Comparison of ENCODE assay signal across 8 cellular contexts in genomic region chr2:171921970-171922229, GRCh38. TPM values are rescaled to one million over a fixed set of nuclear protein-coding genes. Genes with fewer than 3 reads are reported as not detected.
DNase-seq lines count a peak whose midpoint lies in the region; TF ChIP-seq lines count a peak whose summit lies in the region.

No MANE protein-coding gene starts in this region.

- H3K27me3 ChIP-seq in CD8-positive, alpha-beta memory T cell (ENCODE audit: insufficient read depth, low read length, poor library complexity, severe bottlenecking): no peaks in the 10 kb centered on the region
- no peaks in the 10 kb centered on the region for H3K27me3 ChIP-seq in Loucy (ENCODE audit: insufficient read depth, low read length, poor library complexity, severe bottlenecking)
- H3K27me3 ChIP-seq in effector memory CD4-positive, alpha-beta T cell (replicated peaks; ENCODE audit: control insufficient read depth, insufficient read depth, low read length, poor library complexity, severe bottlenecking): no peaks in the 10 kb centered on the region
- H3K27me3 ChIP-seq in osteoblast (ENCODE audit: insufficient read depth, low read length): no peaks in the 10 kb centered on the region

- DNase-seq in CD8-positive, alpha-beta memory T cell: no peak
- no peak for DNase-seq in effector memory CD4-positive, alpha-beta T cell
- DNase-seq in osteoblast (ENCODE audit: insufficient read length, low spot score, missing footprints): no peak
- no peak for DNase-seq in activated CD4-positive, CD25-positive, alpha-beta regulatory T cell treated with anti-CD3 and anti-CD28 coated beads, Interleukin-2, amount 50 U/mL, for 72 hours
- DNase-seq in OCI-M1 (lab: John Stamatoyannopoulos, UW): no peak
- no peak for DNase-seq in GF-D8 (lab: John Stamatoyannopoulos, UW)
- no peak for DNase-seq in NK-92 (lab: John Stamatoyannopoulos, UW; ENCODE audit: unreplicated experiment)

- H3K4me2 ChIP-seq in Loucy (ENCODE audit: low read depth, low read length, poor library complexity, severe bottlenecking): peak overlapping the region; percentile 88
- peak overlapping the region; percentile 87 for H3K4me2 ChIP-seq in osteoblast (ENCODE audit: insufficient read depth, low read length)

- no peaks in the 10 kb centered on the region for H3K9me2 ChIP-seq in Loucy (replicated peaks; ENCODE audit: low read depth, low read length)

- no peaks in the 10 kb centered on the region for H3K9me3 Mint-ChIP-seq in CD8-positive, alpha-beta memory T cell

- peak overlapping the region; percentile 95 to 100 (median 100) for H3K27ac Mint-ChIP-seq in CD8-positive, alpha-beta memory T cell

- no peaks in the 10 kb centered on the region for H3K36me3 ChIP-seq in CD8-positive, alpha-beta memory T cell (ENCODE audit: insufficient read depth, low read length)
- H3K36me3 ChIP-seq in Loucy (ENCODE audit: insufficient read depth, low read length) (peaks cover 2% of the 10 kb centered on the region; the same call in 1 of the 2 replicates), osteoblast (ENCODE audit: insufficient read depth, low read length) (peaks cover 5% of the 10 kb centered on the region)
- peaks cover under 1% of the 10 kb centered on the region for H3K36me3 ChIP-seq in effector memory CD4-positive, alpha-beta T cell (ENCODE audit: control insufficient read depth, insufficient read depth, low read length)

- H3K4me3 ChIP-seq in CD8-positive, alpha-beta memory T cell (ENCODE audit: low read length): peak overlapping the region; percentile 87
- H3K4me3 ChIP-seq in Loucy (ENCODE audit: low read length, poor library complexity, severe bottlenecking) (peak overlapping the region; percentile 81), osteoblast (ENCODE audit: insufficient read depth, low read length) (peak overlapping the region; percentile 81)
- H3K4me3 ChIP-seq in effector memory CD4-positive, alpha-beta T cell (ENCODE audit: insufficient read depth, low read depth, low read length, poor library complexity, severe bottlenecking): peak overlapping the region; percentile 95

- H3K9me3 ChIP-seq in CD8-positive, alpha-beta memory T cell (ENCODE audit: low read length): no peaks in the 10 kb centered on the region
- H3K9me3 ChIP-seq in Loucy (ENCODE audit: insufficient read depth, low read depth, low read length) (no peaks in the 10 kb centered on the region), osteoblast (ENCODE audit: low read depth, low read length) (no peaks in the 10 kb centered on the region)
- no peaks in the 10 kb centered on the region for H3K9me3 ChIP-seq in effector memory CD4-positive, alpha-beta T cell (ENCODE audit: control insufficient read depth, low read length)

- H3K4me3 Mint-ChIP-seq in CD8-positive, alpha-beta memory T cell: peak overlapping the region; percentile 89 to 99 (median 95)

- peaks cover 22% of the 10 kb centered on the region for H4K20me1 ChIP-seq in Loucy (ENCODE audit: insufficient read depth, low read length, poor library complexity, severe bottlenecking)
- no peaks in the 10 kb centered on the region for H4K20me1 ChIP-seq in osteoblast (ENCODE audit: insufficient read depth, low read length)

- peaks cover 0 to 20% (median 5%) of the 10 kb centered on the region in 3 donors for H3K36me3 Mint-ChIP-seq in CD8-positive, alpha-beta memory T cell

- peak overlapping the region; percentile 84 for H3K9ac ChIP-seq in Loucy (ENCODE audit: low read depth, low read length, poor library complexity, severe bottlenecking)

- peak overlapping the region; percentile 97 for H2AFZ ChIP-seq in Loucy (ENCODE audit: low read length)
- H2AFZ ChIP-seq in osteoblast (ENCODE audit: low read length): peak overlapping the region; percentile 97

- POLR2A ChIA-PET in CD8-positive, alpha-beta memory T cell (lab: Charles Lee): interaction anchor here (1.7 kb wide), 1 partner anchor 28 kb away, joined by 13 read pairs; the partner anchor contains the start of gene SLC25A12

- CTCF ChIA-PET in CD8-positive, alpha-beta memory T cell (lab: Charles Lee): interaction anchor here (1.1 to 1.7 kb wide), 2 partner anchors 35 to 540 kb away, joined by 3 to 7 read pairs; no protein-coding TSS in a partner anchor

- TF ChIP-seq CTCF in Loucy (conservative IDR thresholded peaks at IDR 0.05; ENCODE audit: low read length): no peak
- no peak for TF ChIP-seq CTCF in osteoblast (IDR thresholded peaks at IDR 0.05; ENCODE audit: extremely low read depth, low read depth, low read length)

- H3K4me1 ChIP-seq in CD8-positive, alpha-beta memory T cell (ENCODE audit: insufficient read depth, low read length): peaks cover 30% of the 10 kb centered on the region
- H3K4me1 ChIP-seq in Loucy (ENCODE audit: insufficient read depth, low read length, poor library complexity, severe bottlenecking): peaks cover 33% of the 10 kb centered on the region
- H3K4me1 ChIP-seq in effector memory CD4-positive, alpha-beta T cell (ENCODE audit: control insufficient read depth, insufficient read depth, low read length, poor library complexity, severe bottlenecking): peaks cover 12% of the 10 kb centered on the region
- peaks cover 13% of the 10 kb centered on the region for H3K4me1 ChIP-seq in osteoblast (ENCODE audit: insufficient read depth, low read length)

- peak overlapping the region; percentile 96 for H3K27ac ChIP-seq in CD8-positive, alpha-beta memory T cell (ENCODE audit: low read depth, low read length)
- peak overlapping the region; percentile 93 for H3K27ac ChIP-seq in effector memory CD4-positive, alpha-beta T cell (ENCODE audit: insufficient read depth, low read length, poor library complexity, severe bottlenecking)
- peak overlapping the region; percentile 88 for H3K27ac ChIP-seq in osteoblast (ENCODE audit: low read depth, low read length)

- no peaks in the 10 kb centered on the region for H3F3A ChIP-seq in Loucy (ENCODE audit: low read depth)

- H3K27me3 Mint-ChIP-seq in CD8-positive, alpha-beta memory T cell: no peaks in the 10 kb centered on the region

- H3K4me1 Mint-ChIP-seq in CD8-positive, alpha-beta memory T cell: peaks cover 31 to 44% (median 43%) of the 10 kb centered on the region in 3 donors

- peaks cover 45% of the 10 kb centered on the region for H3K79me2 ChIP-seq in Loucy (ENCODE audit: insufficient read depth, low read length)
- H3K79me2 ChIP-seq in osteoblast (ENCODE audit: insufficient read depth, low read length): peaks cover 35% of the 10 kb centered on the region

RNA-seq across cellular contexts. Expression of gene HAT1, which starts 0.4 kb away (rescaled TPM):
- 10 to 100 TPM; 85.1 to 88.7 TPM for total RNA-seq in CD8-positive, alpha-beta memory T cell
- 65.6 TPM for polyA plus RNA-seq in CD8-positive, alpha-beta memory T cell
- 31.1 and 35.4 TPM in 2 replicates for total RNA-seq in osteoblast

RNA-seq across cellular contexts. Expression of gene SLC25A12, which starts 27.9 kb away (rescaled TPM):
- total RNA-seq in CD8-positive, alpha-beta memory T cell: 10 to 100 TPM; 22.2 to 22.9 TPM
- 12.8 TPM for polyA plus RNA-seq in CD8-positive, alpha-beta memory T cell
- 26.8 and 29.8 TPM in 2 replicates for total RNA-seq in osteoblast
